7 cellular contexts compared by ENCODE assay signal in the genomic region with DNA sequence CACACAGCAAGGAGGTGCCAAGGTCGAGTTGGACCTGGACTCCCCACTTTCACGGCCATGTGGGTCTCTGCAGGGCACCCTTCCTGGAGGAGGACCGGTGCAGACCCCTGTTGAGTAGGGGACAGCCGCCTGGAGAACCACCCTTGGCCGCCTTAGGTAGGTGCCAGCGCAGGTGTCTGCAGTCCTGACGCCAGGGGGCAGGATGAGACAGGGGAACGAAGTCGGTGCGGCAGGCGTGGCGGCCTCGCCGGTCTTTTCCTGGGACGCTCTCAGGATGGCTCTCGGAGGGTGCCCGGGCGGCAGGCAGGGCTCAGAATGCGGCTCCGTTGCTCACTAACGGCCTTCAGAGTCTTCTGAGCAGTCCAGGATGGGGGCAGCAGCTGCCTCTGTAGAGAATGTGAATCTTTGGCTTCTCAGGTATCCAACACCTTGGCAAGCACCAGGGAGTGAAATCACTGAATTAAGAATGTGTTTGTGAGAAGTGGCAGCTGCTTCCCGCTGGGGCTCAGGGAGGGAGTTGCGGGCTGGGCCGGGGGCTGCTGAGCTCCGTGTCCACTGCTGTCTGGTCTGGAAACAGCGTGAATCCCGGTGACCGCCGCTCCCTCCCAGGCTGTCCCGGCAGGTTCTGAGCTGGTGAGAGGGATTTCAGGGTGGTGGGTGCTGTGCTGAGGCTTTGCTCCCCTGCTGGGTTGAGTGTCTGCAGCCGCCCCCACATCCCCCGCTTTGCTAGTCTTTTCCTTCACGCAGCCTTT. TPM values are rescaled to one million over a fixed set of nuclear protein-coding genes. Genes with fewer than 3 reads are reported as not detected.
DNase-seq lines count a peak whose midpoint lies in the region; ATAC-seq and TF ChIP-seq lines count a peak whose summit lies in the region.

No MANE protein-coding gene starts in this region.

- no peak overlapping the region for H3K27ac ChIP-seq in MM.1S (ENCODE audit: low read length)
- H3K27ac ChIP-seq in skeletal muscle tissue (ENCODE audit: low read depth, low read length): no peak overlapping the region

- H3K4me3 Mint-ChIP-seq in T-cell: peak overlapping the region in 2 of 3 donors; percentile 28 to 32

- peak; percentile 58 for ATAC-seq in GM18502 (IDR thresholded peaks at IDR 0.05; ENCODE audit: poor library complexity, unreplicated experiment)
- ATAC-seq in T-cell (replicated peaks in 1 of 4): peak; percentile 77 to 92 (median 85)
- no peak for ATAC-seq in GM21447 (IDR thresholded peaks at IDR 0.05; ENCODE audit: unreplicated experiment)

- CTCF ChIA-PET in T-cell (lab: Charles Lee): interaction anchor here in 1 of 2 donors (0.7 kb wide), 1 partner anchor 17 kb away, joined by 3 read pairs; no protein-coding TSS in a partner anchor

- TF ChIP-seq CTCF in MM.1S (IDR thresholded peaks at IDR 0.05; ENCODE audit: low read length): peak; percentile 71

- H3K4me2 ChIP-seq in MM.1S (ENCODE audit: low read depth, low read length): peak overlapping the region; percentile 3; the same call in 1 of the 2 replicates

- H3K27me3 ChIP-seq in MM.1S (replicated peaks; ENCODE audit: insufficient read depth, low read length) (0 out of 2 replicates have a peak, but pooled peaks cover 4% of the 10 kb centered on the region), skeletal muscle tissue (ENCODE audit: control insufficient read depth in 3 of 3, insufficient read depth in 3 of 3, low read length in 3 of 3) (peaks cover 19 to 32% (median 24%) of the 10 kb centered on the region in 3 donors)

- no peak overlapping the region for H2AFZ ChIP-seq in MM.1S (ENCODE audit: low read length)

- H3K4me1 Mint-ChIP-seq in T-cell: peaks cover 0 to 10% (median 8%) of the 10 kb centered on the region in 3 donors

- H3K9me3 ChIP-seq in MM.1S (replicated peaks; ENCODE audit: insufficient read depth, low read length) (no peaks in the 10 kb centered on the region), skeletal muscle tissue (ENCODE audit: control insufficient read depth in 3 of 3, low read length in 3 of 3) (no peaks in the 10 kb centered on the region)

- H3K9me3 Mint-ChIP-seq in T-cell: no peaks in the 10 kb centered on the region

- H3K9ac ChIP-seq in MM.1S (ENCODE audit: low read length) (no peak overlapping the region), skeletal muscle tissue (ENCODE audit: low read depth in 1 of 3, low read length in 3 of 3) (no peak overlapping the region)

- peaks cover 0 to 3% of the 10 kb centered on the region in 2 donors for H3K27me3 Mint-ChIP-seq in T-cell

- POLR2A ChIA-PET in T-cell (lab: Charles Lee): no interaction called here

- H3K36me3 ChIP-seq in MM.1S (replicated peaks; ENCODE audit: insufficient read depth, low read length) (no peaks in the 10 kb centered on the region), skeletal muscle tissue (ENCODE audit: control insufficient read depth in 3 of 3, insufficient read depth in 3 of 3, low read length in 3 of 3) (no peaks in the 10 kb centered on the region)

- no peaks in the 10 kb centered on the region for H3K79me2 ChIP-seq in MM.1S (ENCODE audit: low read length)

- H3K4me1 ChIP-seq in MM.1S (ENCODE audit: low read length) (no peaks in the 10 kb centered on the region), skeletal muscle tissue (ENCODE audit: control insufficient read depth in 3 of 3, insufficient read depth in 3 of 3, low read length in 3 of 3) (peaks cover 0 to 5% (median 3%) of the 10 kb centered on the region in 3 donors)

- H3K4me3 ChIP-seq in MM.1S (ENCODE audit: low read length) (no peak overlapping the region), skeletal muscle tissue (ENCODE audit: low read length in 3 of 3) (peak overlapping the region in 2 of 3 donors; percentile 2 to 6)

- no peaks in the 10 kb centered on the region for H3F3A ChIP-seq in MM.1S (ENCODE audit: insufficient read depth, low read length)

- H4K20me1 ChIP-seq in MM.1S (ENCODE audit: insufficient read depth, low read length): no peaks in the 10 kb centered on the region

- DNase-seq in MM.1S (peak; percentile 47), T-cell (peak; percentile 38 to 80 (median 70)), anterior cingulate cortex (lab: John Stamatoyannopoulos, UW) (peak in 43 of 58 donors; percentile 7 to 70 (median 38)), hypothalamus (lab: John Stamatoyannopoulos, UW) (peak in 32 of 51 donors; percentile 5 to 66 (median 34))

- no peaks in the 10 kb centered on the region for H3K36me3 Mint-ChIP-seq in T-cell

- no peaks in the 10 kb centered on the region for H3K9me2 ChIP-seq in MM.1S (replicated peaks; ENCODE audit: insufficient read depth, low read length)

- H3K27ac Mint-ChIP-seq in T-cell: no peak overlapping the region

RNA-seq across cellular contexts. Expression of gene C1orf174, which starts 10.9 kb away (rescaled TPM):
- total RNA-seq in T-cell: 10 to 100 TPM; 15.7 to 34.7 (median 33.4) TPM
- total RNA-seq in skeletal muscle tissue: 20.9 TPM

RNA-seq across cellular contexts. Expression of gene DFFB, which starts 53.7 kb away (rescaled TPM):
- 10 to 100 TPM; 14.9 to 24.1 (median 18.5) TPM for total RNA-seq in T-cell
- 2.1 TPM for total RNA-seq in skeletal muscle tissue

RNA-seq across cellular contexts. Expression of gene CEP104, which starts 53.9 kb away (rescaled TPM):
- 10 to 100 TPM; 39.9 to 64.7 (median 58.5) TPM for total RNA-seq in T-cell
- total RNA-seq in skeletal muscle tissue: 26.1 TPM
